Comparison of ENCODE assay signal across 9 cellular contexts in genomic region chr21:37087188-37087587, GRCh38. TPM values are rescaled to one million over a fixed set of nuclear protein-coding genes. Genes with fewer than 3 reads are reported as not detected.
DNase-seq lines count a peak whose midpoint lies in the region; ATAC-seq and TF ChIP-seq lines count a peak whose summit lies in the region.
"Had no signal": no experiment of that assay in that cellular context is flagged by ENCODE, and none has a peak within 500 bp of the region (broad histone marks: within the 10 kb centered on the region; RNA-seq: fewer than 3 reads in every experiment).

No MANE protein-coding gene starts in this region.

- no peaks in the 10 kb centered on the region for H3K27me3 Mint-ChIP-seq in brain

- peaks cover under 1 to 5% (median 1%) of the 10 kb centered on the region in 5 experiments for H3K9me3 Mint-ChIP-seq in brain

- H3K4me3 Mint-ChIP-seq in brain, result no peak overlapping the region

- H3K4me1 Mint-ChIP-seq in brain, result peaks cover 32% of the 10 kb centered on the region

- H3K27ac Mint-ChIP-seq in brain, result no peak overlapping the region

- DNase-seq in D341Med (ENCODE audit: low spot score) (peak; percentile 42), M059J (ENCODE audit: low read depth) (peak; percentile 52), midbrain (lab: John Stamatoyannopoulos, UW) (peak; percentile 40), retina (no peak), NCI-H146 treated with DMSO at 0.1 percent for 48 hours (lab: John Stamatoyannopoulos, UW; ENCODE audit: unreplicated experiment) (no peak)
- DNase-seq in activated effector memory CD4-positive, alpha-beta T cell treated with Interleukin-2 at 50 U/mL for 16 hours, result no peak
- DNase-seq: T1000 had no signal

- no peak for ATAC-seq in GM18502 (IDR thresholded peaks at IDR 0.05; ENCODE audit: poor library complexity, unreplicated experiment)

- H3K36me3 Mint-ChIP-seq in brain, result peaks cover 47% of the 10 kb centered on the region

- TF ChIP-seq CTCF in brain (conservative IDR thresholded peaks at IDR 0.05), result peak; percentile 12 to 30

RNA-seq across cellular contexts. Expression of gene TTC3, which starts 14.1 kb away (rescaled TPM):
- 86.1 and 95.6 TPM in 2 replicates for total RNA-seq in M059J (2014; rRNA removed; shearing (Covaris generic))
- polyA plus RNA-seq in brain (ENCODE audit: insufficient read depth, low read depth, low replicate concordance), result 66.3 TPM

RNA-seq across cellular contexts. Expression of gene PIGP, which starts 14.3 kb away (rescaled TPM):
- 46.5 and 67.0 TPM in 2 replicates for total RNA-seq in M059J (2014; rRNA removed; shearing (Covaris generic))
- polyA plus RNA-seq in brain (ENCODE audit: insufficient read depth, low read depth, low replicate concordance), result 63.1 TPM

Comparison
In these comparisons a context has a peak if more than half of its experiments do, and no peak if none do; other contexts are left out.
1. DNase-seq: peak in D341Med (single experiment), M059J (single experiment) and midbrain (single experiment); none in retina (single experiment), NCI-H146 treated with DMSO at 0.1 percent for 48 hours (single experiment) and activated effector memory CD4-positive, alpha-beta T cell treated with Interleukin-2 at 50 U/mL for 16 hours (single experiment).